In the genomic region with DNA sequence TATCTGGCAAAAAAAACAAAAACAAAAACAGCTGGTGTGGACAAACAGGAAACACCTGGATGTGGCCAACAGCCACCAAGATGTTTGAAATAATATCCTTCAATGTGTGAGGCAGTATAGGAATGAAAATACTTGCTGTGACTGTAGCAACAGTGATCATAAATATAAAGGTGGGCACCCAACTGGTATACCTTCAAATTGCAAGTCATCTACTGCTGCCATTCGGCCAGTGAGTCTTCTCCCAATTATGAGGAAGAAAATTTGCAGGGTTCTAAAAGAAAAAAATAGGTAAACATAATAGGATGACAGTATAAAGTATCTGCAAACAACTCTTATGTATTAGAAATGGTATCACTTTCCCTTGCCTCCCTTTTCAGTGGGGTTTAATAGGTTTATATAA, we compare ENCODE assay signal across 9 cellular contexts. TPM values are rescaled to one million over a fixed set of nuclear protein-coding genes. Genes with fewer than 3 reads are reported as not detected.
A peak's percentile ranks its signal among the peaks of the same experiment; 100 is the strongest.
DNase-seq lines count a peak whose midpoint lies in the region; ATAC-seq lines count a peak whose summit lies in the region.
"Had no signal": no experiment of that assay in that cellular context is flagged by ENCODE, and none has a peak within 500 bp of the region (broad histone marks: within the 10 kb centered on the region; RNA-seq: fewer than 3 reads in every experiment).

No MANE protein-coding gene starts in this region.

- intact Hi-C loops in activated CD4-positive, alpha-beta T cell treated with anti-CD3 and anti-CD28 coated beads, Interleukin-2, amount 10 ng/mL, durations not matched to agents 24 days and 14 days (cut with micrococcal nuclease): loop anchor here (1.0 kb wide), 3 partner anchors 50 to 876 kb away; a partner anchor contains a TSS

- H3K4me1 ChIP-seq in iPS-20b (ENCODE audit: insufficient read depth, low read length) (no peaks in the 10 kb centered on the region), stomach smooth muscle (ENCODE audit: control insufficient read depth, insufficient read depth, low read length) (peaks cover 14% of the 10 kb centered on the region)

- H3K27me3 ChIP-seq in iPS-20b (ENCODE audit: insufficient read depth, low read length) (no peaks in the 10 kb centered on the region), stomach smooth muscle (ENCODE audit: control insufficient read depth in 1 of 2, insufficient read depth in 2 of 2, low read length in 2 of 2) (no peaks in the 10 kb centered on the region)

- H3K4me3 ChIP-seq in iPS-20b (ENCODE audit: low read length): peak overlapping the region; percentile 88
- peak overlapping the region; percentile 85 to 98 for H3K4me3 ChIP-seq in stomach smooth muscle (ENCODE audit: low read length in 2 of 2)

- H3K27ac ChIP-seq in iPS-20b (ENCODE audit: low read length) (no peak overlapping the region), stomach smooth muscle (ENCODE audit: low read length) (peak overlapping the region; percentile 60)

- no peak for DNase-seq in activated CD4-positive, alpha-beta T cell treated with anti-CD3 and anti-CD28 coated beads, Interleukin-2, amount 10 ng/mL, durations not matched to agents 24 days and 14 days
- DNase-seq in activated CD4-positive, alpha-beta T cell treated with anti-CD3 and anti-CD28 coated beads for 4 hours: no peak
- no peak for DNase-seq in activated naive CD4-positive, alpha-beta T cell treated with anti-CD3 and anti-CD28 coated beads, Interleukin-2, amount 50 U/mL, for 72 hours (ENCODE audit: low spot score in 2 of 2)
- DNase-seq in NCI-H2227 treated with DMSO at 0.1 percent for 48 hours (lab: John Stamatoyannopoulos, UW): no peak
- no peak for DNase-seq in cerebellar nuclear complex (lab: John Stamatoyannopoulos, UW)
- DNase-seq: activated CD4-positive, alpha-beta T cell treated with anti-CD3 and anti-CD28 coated beads, Interleukin-2, amount 50 U/mL, for 1 hour had no signal

- no peaks in the 10 kb centered on the region for H3K9me3 Mint-ChIP-seq in activated CD4-positive, alpha-beta T cell treated with anti-CD3 and anti-CD28 coated beads, Interleukin-2, amount 10 ng/mL, durations not matched to agents 24 days and 14 days
- no peaks in the 10 kb centered on the region for H3K9me3 Mint-ChIP-seq in activated naive CD4-positive, alpha-beta T cell treated with anti-CD3 and anti-CD28 coated beads, Interleukin-2, amount 50 U/mL, for 72 hours

- H3K4me1 Mint-ChIP-seq in activated CD4-positive, alpha-beta T cell treated with anti-CD3 and anti-CD28 coated beads, Interleukin-2, amount 10 ng/mL, durations not matched to agents 24 days and 14 days: peaks cover 34% of the 10 kb centered on the region

- peak overlapping the region; percentile 98 for H3K4me3 Mint-ChIP-seq in activated CD4-positive, alpha-beta T cell treated with anti-CD3 and anti-CD28 coated beads, Interleukin-2, amount 10 ng/mL, durations not matched to agents 24 days and 14 days

- H3K36me3 ChIP-seq in iPS-20b (ENCODE audit: insufficient read depth, low read depth, low read length) (peaks cover 8% of the 10 kb centered on the region; the same call in 1 of the 2 replicates), stomach smooth muscle (ENCODE audit: control insufficient read depth in 2 of 2, insufficient read depth in 2 of 2, low read length in 2 of 2) (peaks cover 3 to 7% of the 10 kb centered on the region in 2 donors)

- peak overlapping the region; percentile 90 for H3K27ac Mint-ChIP-seq in activated CD4-positive, alpha-beta T cell treated with anti-CD3 and anti-CD28 coated beads, Interleukin-2, amount 10 ng/mL, durations not matched to agents 24 days and 14 days
- H3K27ac Mint-ChIP-seq in activated naive CD4-positive, alpha-beta T cell treated with anti-CD3 and anti-CD28 coated beads, Interleukin-2, amount 50 U/mL, for 72 hours: peak overlapping the region; percentile 95 to 99

- ATAC-seq in activated naive CD4-positive, alpha-beta T cell treated with anti-CD3 and anti-CD28 coated beads, Interleukin-2, amount 50 U/mL, for 72 hours: no peak
- no peak for ATAC-seq in GM19395 (IDR thresholded peaks at IDR 0.05; ENCODE audit: unreplicated experiment)

- no peaks in the 10 kb centered on the region for H3K9me3 ChIP-seq in iPS-20b (ENCODE audit: insufficient read depth, low read depth, low read length)
- no peaks in the 10 kb centered on the region for H3K9me3 ChIP-seq in stomach smooth muscle (ENCODE audit: control insufficient read depth in 2 of 2, low read length in 2 of 2)

- peak overlapping the region; percentile 78; the same call in 1 of the 2 replicates for H3K9ac ChIP-seq in iPS-20b (ENCODE audit: low read depth, low read length)
- peak overlapping the region; percentile 85 to 92 for H3K9ac ChIP-seq in stomach smooth muscle (ENCODE audit: low read length in 2 of 2)

- peaks cover 17% of the 10 kb centered on the region for H3K36me3 Mint-ChIP-seq in activated CD4-positive, alpha-beta T cell treated with anti-CD3 and anti-CD28 coated beads, Interleukin-2, amount 10 ng/mL, durations not matched to agents 24 days and 14 days (ENCODE audit: low read depth)
- peaks cover 7 to 11% of the 10 kb centered on the region in 2 donors for H3K36me3 Mint-ChIP-seq in activated naive CD4-positive, alpha-beta T cell treated with anti-CD3 and anti-CD28 coated beads, Interleukin-2, amount 50 U/mL, for 72 hours

- no peaks in the 10 kb centered on the region for H3K27me3 Mint-ChIP-seq in activated CD4-positive, alpha-beta T cell treated with anti-CD3 and anti-CD28 coated beads, Interleukin-2, amount 10 ng/mL, durations not matched to agents 24 days and 14 days

RNA-seq across cellular contexts. Expression of a gene that starts 0.9 kb away (rescaled TPM):
- 14.6 and 15.6 TPM in 2 replicates for total RNA-seq in activated CD4-positive, alpha-beta T cell treated with anti-CD3 and anti-CD28 coated beads, Interleukin-2, amount 10 ng/mL, durations not matched to agents 24 days and 14 days
- 10 to 100 TPM; 18.1 to 21.8 TPM for total RNA-seq in activated naive CD4-positive, alpha-beta T cell treated with anti-CD3 and anti-CD28 coated beads, Interleukin-2, amount 50 U/mL, for 72 hours

RNA-seq across cellular contexts. Expression of a gene that starts 5.3 kb away (rescaled TPM):
- total RNA-seq in activated CD4-positive, alpha-beta T cell treated with anti-CD3 and anti-CD28 coated beads, Interleukin-2, amount 10 ng/mL, durations not matched to agents 24 days and 14 days: not detected in 2 replicates
- total RNA-seq in activated naive CD4-positive, alpha-beta T cell treated with anti-CD3 and anti-CD28 coated beads, Interleukin-2, amount 50 U/mL, for 72 hours: not detected

RNA-seq across cellular contexts. Expression of a gene that starts 50.6 kb away (rescaled TPM):
- total RNA-seq in activated CD4-positive, alpha-beta T cell treated with anti-CD3 and anti-CD28 coated beads, Interleukin-2, amount 10 ng/mL, durations not matched to agents 24 days and 14 days: 39.7 and 40.8 TPM in 2 replicates
- total RNA-seq in activated naive CD4-positive, alpha-beta T cell treated with anti-CD3 and anti-CD28 coated beads, Interleukin-2, amount 50 U/mL, for 72 hours: 10 to 100 TPM; 17.0 to 33.3 TPM

RNA-seq across cellular contexts. Expression of a gene that starts 56.8 kb away (rescaled TPM):
- 53.9 and 55.8 TPM in 2 replicates for total RNA-seq in activated CD4-positive, alpha-beta T cell treated with anti-CD3 and anti-CD28 coated beads, Interleukin-2, amount 10 ng/mL, durations not matched to agents 24 days and 14 days
- 10 to 100 TPM; 61.3 to 73.0 TPM for total RNA-seq in activated naive CD4-positive, alpha-beta T cell treated with anti-CD3 and anti-CD28 coated beads, Interleukin-2, amount 50 U/mL, for 72 hours

RNA-seq across cellular contexts. Expression of a gene that starts 57.4 kb away (rescaled TPM):
- total RNA-seq in activated CD4-positive, alpha-beta T cell treated with anti-CD3 and anti-CD28 coated beads, Interleukin-2, amount 10 ng/mL, durations not matched to agents 24 days and 14 days: 33.7 and 34.7 TPM in 2 replicates
- total RNA-seq in activated naive CD4-positive, alpha-beta T cell treated with anti-CD3 and anti-CD28 coated beads, Interleukin-2, amount 50 U/mL, for 72 hours: 10 to 100 TPM; 31.6 to 35.8 TPM
